In the genomic region with DNA sequence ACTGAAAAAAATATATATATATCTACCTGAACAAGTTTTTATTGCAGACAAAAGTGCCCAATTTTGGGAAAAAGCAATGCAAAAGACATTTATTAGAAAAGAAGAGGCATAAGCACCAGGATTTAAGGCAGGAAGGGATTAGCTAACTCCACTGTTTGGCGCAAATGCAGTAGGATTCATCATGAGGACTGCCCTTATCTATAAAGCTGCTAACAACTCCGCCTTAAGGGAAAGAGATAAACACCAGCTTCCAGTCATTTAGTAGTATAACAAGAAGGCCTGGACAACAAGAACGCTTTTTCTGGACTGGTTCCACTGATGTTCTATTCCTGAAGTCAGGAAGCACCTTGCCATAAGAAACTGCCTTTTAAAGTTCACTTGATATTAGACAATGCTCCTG, we compare ENCODE assay signal across 9 cellular contexts. TPM values are rescaled to one million over a fixed set of nuclear protein-coding genes. Genes with fewer than 3 reads are reported as not detected.
"Had no signal": no experiment of that assay in that cellular context is flagged by ENCODE, and none has a peak within 500 bp of the region (broad histone marks: within the 10 kb centered on the region; RNA-seq: fewer than 3 reads in every experiment).

No MANE protein-coding gene starts in this region.

- FAIRE-seq: HepG2, HTR-8/SVneo, K562 had no signal

- H3K27ac ChIP-seq: HL-60, KMS-11 had no signal

- H3K9ac ChIP-seq: KMS-11 had no signal

- DNase-seq: IMR-90, KBM-7, KG1 had no signal

- H3K4me3 ChIP-seq: K562 had no signal

- ATAC-seq: HepG2, K562 had no signal

- H3K4me2 ChIP-seq: KMS-11 had no signal

RNA-seq across cellular contexts. Expression of gene FSHR, which starts 52.9 kb away (rescaled TPM):
- polyA plus RNA-seq: HepG2, IgD-negative memory B cell, IMR-90, K562 had no signal
